ENCODE assay signal across 10 cellular contexts in genomic region chr6:29708432-29709177, GRCh38. TPM values are rescaled to one million over a fixed set of nuclear protein-coding genes. Genes with fewer than 3 reads are reported as not detected.
DNase-seq lines count a peak whose midpoint lies in the region; ATAC-seq lines count a peak whose summit lies in the region.
"Had no signal": no experiment of that assay in that cellular context is flagged by ENCODE, and none has a peak within 500 bp of the region (broad histone marks: within the 10 kb centered on the region; RNA-seq: fewer than 3 reads in every experiment).

No MANE protein-coding gene starts in this region.

- peaks cover 25% of the 10 kb centered on the region for H3K4me1 ChIP-seq in thymus (ENCODE audit: control insufficient read depth, insufficient read depth, low read length)
- H3K4me1 ChIP-seq: psoas muscle had no signal

- WGBS in thymus: 30% methylated on average over 11 of the region's 11 CpGs

- H3K4me3 ChIP-seq in thymus (ENCODE audit: low read length): peak overlapping the region; percentile 45
- H3K4me3 ChIP-seq: psoas muscle had no signal

- H3K27me3 ChIP-seq in thymus (ENCODE audit: control insufficient read depth, insufficient read depth): peaks cover 3% of the 10 kb centered on the region

- ATAC-seq in left cardiac atrium: peak; percentile 41 to 62
- no peak for ATAC-seq in Right ventricle myocardium inferior
- ATAC-seq in esophagus mucosa: no peak
- ATAC-seq: psoas muscle had no signal

- no peaks in the 10 kb centered on the region for H3K9me3 ChIP-seq in thymus (ENCODE audit: control insufficient read depth)
- H3K9me3 ChIP-seq: psoas muscle had no signal

- no peak for DNase-seq in left cardiac atrium
- no peak for DNase-seq in Right ventricle myocardium inferior (ENCODE audit: missing footprints)
- DNase-seq in T-helper 9 cell: peak; percentile 65
- DNase-seq in effector CD8-positive, alpha-beta T cell (lab: John Stamatoyannopoulos, UW): peak; percentile 47
- DNase-seq in DMS 273 (lab: John Stamatoyannopoulos, UW; ENCODE audit: unreplicated experiment): no peak
- DNase-seq in cerebellar nuclear complex (lab: John Stamatoyannopoulos, UW): no peak
- DNase-seq: psoas muscle had no signal

- H3K36me3 ChIP-seq in thymus (ENCODE audit: control insufficient read depth, insufficient read depth): no peaks in the 10 kb centered on the region

- intact Hi-C loops in left cardiac atrium (cut with DNase I) (loop anchor here (5.0 to 10.0 kb wide), 3 partner anchors 49 to 306 kb away; no protein-coding TSS in a partner anchor), Right ventricle myocardium inferior (cut with DNase I) (loop anchor here (5.0 kb wide), 1 partner anchor 299 kb away; no protein-coding TSS in a partner anchor)

- H3K27ac ChIP-seq in thymus (ENCODE audit: low read depth): peak overlapping the region; percentile 99
- H3K27ac ChIP-seq: psoas muscle had no signal

RNA-seq across cellular contexts. Expression of gene HLA-F, which starts 14.6 kb away (rescaled TPM):
- total RNA-seq in left cardiac atrium (10 to 100 TPM; 41.8 to 51.6 TPM), Right ventricle myocardium inferior (32.6 TPM), esophagus mucosa (6.8 TPM)
- 530 TPM for polyA plus RNA-seq in thymus

RNA-seq across cellular contexts. Expression of gene ZFP57, which starts 27.7 kb away (rescaled TPM):
- total RNA-seq in left cardiac atrium: under 1 TPM; 0.24 to 0.50 TPM
- not detected for total RNA-seq in Right ventricle myocardium inferior
- polyA plus RNA-seq in thymus: 0.05 TPM
- 2.1 TPM for total RNA-seq in esophagus mucosa
- total RNA-seq: psoas muscle had no signal

RNA-seq across cellular contexts. Expression of gene MOG, which starts 51.7 kb away (rescaled TPM):
- total RNA-seq in left cardiac atrium (1 to 10 TPM; 1.7 to 3.5 TPM), Right ventricle myocardium inferior (12.6 TPM), esophagus mucosa (not detected)
- polyA plus RNA-seq in thymus: 0.11 TPM
- total RNA-seq: M059J, psoas muscle had no signal

Comparison
In these comparisons a context has a peak if more than half of its experiments do, and no peak if none do; other contexts are left out.
1. ATAC-seq: peak in left cardiac atrium (2 of 2); none in Right ventricle myocardium inferior (single experiment) and esophagus mucosa (single experiment).
2. DNase-seq: peak in T-helper 9 cell (single experiment) and effector CD8-positive, alpha-beta T cell (single experiment); none in left cardiac atrium (single experiment), Right ventricle myocardium inferior (single experiment), DMS 273 (single experiment) and cerebellar nuclear complex (0 of 2).